11 cellular contexts compared by ENCODE assay signal in genomic region chr6:149012040-149012545, GRCh38.
A peak's percentile ranks its signal among the peaks of the same experiment; 100 is the strongest.
DNase-seq lines count a peak whose midpoint lies in the region; ATAC-seq, FAIRE-seq and TF ChIP-seq lines count a peak whose summit lies in the region.
"Had no signal": no experiment of that assay in that cellular context is flagged by ENCODE, and none has a peak within 500 bp of the region (broad histone marks: within the 10 kb centered on the region; RNA-seq: fewer than 3 reads in every experiment).

No MANE protein-coding gene starts in this region.

- no peak for ATAC-seq in WTC11
- ATAC-seq in GM18870 (IDR thresholded peaks at IDR 0.05; ENCODE audit: unreplicated experiment): no peak
- ATAC-seq: activated T-helper 17 cell treated with anti-CD3 and anti-CD28 coated beads, Interleukin-2, amount 50 U/mL, for 72 hours; GM12878 had no signal

- no peaks in the 10 kb centered on the region for H3K9me3 Mint-ChIP-seq in WTC11
- H3K9me3 Mint-ChIP-seq: activated T-helper 17 cell treated with anti-CD3 and anti-CD28 coated beads, Interleukin-2, amount 50 U/mL, for 72 hours had no signal

- H3K27ac Mint-ChIP-seq in WTC11: 0 out of 2 replicates have a peak overlapping the region, but pooled peaks have one; percentile 54
- H3K27ac Mint-ChIP-seq: activated T-helper 17 cell treated with anti-CD3 and anti-CD28 coated beads, Interleukin-2, amount 50 U/mL, for 72 hours; B cell had no signal

- POLR2A ChIA-PET in WTC11 (lab: Charles Lee): no interaction called here

- no peak for FAIRE-seq in D721Med (lab: Jason Lieb, UNC)
- FAIRE-seq: GM12878 had no signal

- TF ChIP-seq CTCF in WTC11 (IDR thresholded peaks at IDR 0.05): no peak
- no peak for TF ChIP-seq CTCF in D721Med (IDR thresholded peaks at IDR 0.05; ENCODE audit: insufficient read depth, missing control alignments)

- H3K4me1 Mint-ChIP-seq in WTC11: peaks cover 75% of the 10 kb centered on the region
- H3K4me1 Mint-ChIP-seq: B cell had no signal

- no peaks in the 10 kb centered on the region for H3K27me3 Mint-ChIP-seq in WTC11 (ENCODE audit: low read depth)
- H3K27me3 Mint-ChIP-seq: activated T-helper 17 cell treated with anti-CD3 and anti-CD28 coated beads, Interleukin-2, amount 50 U/mL, for 72 hours; B cell had no signal

- peaks cover 19% of the 10 kb centered on the region for H3K36me3 Mint-ChIP-seq in WTC11

- no peak overlapping the region for H3K4me3 Mint-ChIP-seq in WTC11
- H3K4me3 Mint-ChIP-seq: activated T-helper 17 cell treated with anti-CD3 and anti-CD28 coated beads, Interleukin-2, amount 50 U/mL, for 72 hours; B cell had no signal

- DNase-seq in NCI-H82 (lab: John Stamatoyannopoulos, UW): peak; percentile 26
- DNase-seq in NCI-H82 treated with DMSO at 0.1 percent for 48 hours (lab: John Stamatoyannopoulos, UW; ENCODE audit: unreplicated experiment): no peak
- no peak for DNase-seq in WTC11 (ENCODE audit: low spot score)
- DNase-seq in glomerular visceral epithelial cell (ENCODE audit: extremely low spot score): peak; percentile 95
- no peak for DNase-seq in NCI-H510A (lab: John Stamatoyannopoulos, UW)
- no peak for DNase-seq in D721Med (ENCODE audit: insufficient read length, low spot score)
- DNase-seq in NCI-H2107 (lab: John Stamatoyannopoulos, UW): no peak

- CTCF ChIA-PET in WTC11 (lab: Charles Lee): no interaction called here

TF ChIP-seq in WTC11, 78 proteins besides CTCF, POLR2A, EP300 and RAD21:
- TF ChIP-seq ZNF219 (CRISPR knock-in tag; IDR thresholded peaks at IDR 0.05; ENCODE audit: borderline replicate concordance): no peak
- TF ChIP-seq MYBL2 (CRISPR knock-in tag; IDR thresholded peaks at IDR 0.05): no peak
- TF ChIP-seq ELF4 (CRISPR knock-in tag; IDR thresholded peaks at IDR 0.05; ENCODE audit: low read depth): no peak
- no peak for TF ChIP-seq E2F4 (CRISPR knock-in tag; IDR thresholded peaks at IDR 0.05; ENCODE audit: borderline replicate concordance, low read depth)
- TF ChIP-seq ZNF425 (CRISPR knock-in tag; conservative IDR thresholded peaks at IDR 0.05): no peak
- no peak for TF ChIP-seq ZSCAN18 (CRISPR knock-in tag; IDR thresholded peaks at IDR 0.05)
- TF ChIP-seq ESRRA (CRISPR knock-in tag; IDR thresholded peaks at IDR 0.05; ENCODE audit: borderline replicate concordance): no peak
- TF ChIP-seq KAT7 (CRISPR knock-in tag; IDR thresholded peaks at IDR 0.05; ENCODE audit: borderline replicate concordance): no peak
- TF ChIP-seq TEAD4 (CRISPR knock-in tag; IDR thresholded peaks at IDR 0.05): no peak
TF ChIP-seq in WTC11: peak in this region for 0.

Comparison
In these comparisons a context has a peak if more than half of its experiments do, and no peak if none do; other contexts are left out.
1. DNase-seq: peak in NCI-H82 (single experiment) and glomerular visceral epithelial cell (single experiment); none in NCI-H82 treated with DMSO at 0.1 percent for 48 hours (single experiment), WTC11 (single experiment), NCI-H510A (single experiment), D721Med (single experiment) and NCI-H2107 (single experiment).